ENCODE assay signal across 9 cellular contexts in the genomic region with DNA sequence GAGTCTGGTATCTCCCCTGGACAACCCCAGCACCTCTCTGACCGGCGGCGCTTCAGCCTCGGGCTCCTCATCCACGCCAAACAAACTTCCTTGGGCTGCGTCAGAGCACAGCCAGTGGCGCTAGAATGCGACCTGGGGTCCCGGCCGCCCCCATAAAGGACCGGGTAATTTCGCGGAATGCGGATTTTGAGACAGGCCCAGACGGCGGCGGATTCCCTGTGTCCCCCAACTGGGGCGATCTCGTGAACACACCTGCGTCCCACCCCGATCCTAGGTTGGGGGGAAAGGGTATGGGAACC. TPM values are rescaled to one million over a fixed set of nuclear protein-coding genes. Genes with fewer than 3 reads are reported as not detected.
DNase-seq lines count a peak whose midpoint lies in the region; ATAC-seq and TF ChIP-seq lines count a peak whose summit lies in the region.
"Had no signal": no experiment of that assay in that cellular context is flagged by ENCODE, and none has a peak within 500 bp of the region (broad histone marks: within the 10 kb centered on the region; RNA-seq: fewer than 3 reads in every experiment).

No MANE protein-coding gene starts in this region.

- intact Hi-C loops in left ventricle myocardium superior (cut with micrococcal nuclease) = no loop called here
- intact Hi-C loops in gastrocnemius medialis (cut with DNase I; ENCODE audit: low total_unique reads) = loop anchor here (5.0 kb wide), 6 partner anchors 40 to 230 kb away; partner anchors contain the start of gene FRS3

- no peaks in the 10 kb centered on the region for H3K9me3 ChIP-seq in gastrocnemius medialis
- H3K9me3 ChIP-seq: neutrophil had no signal

- H3K4me3 ChIP-seq in GM12865 (ENCODE audit: low read depth, low read length) = peak overlapping the region; percentile 85
- peak overlapping the region; percentile 58 to 82 (median 68) for H3K4me3 ChIP-seq in gastrocnemius medialis

- peaks cover 21 to 45% of the 10 kb centered on the region in 2 donors for H3K4me1 ChIP-seq in gastrocnemius medialis

- DNase-seq in GM12865 (ENCODE audit: low read depth) (no peak), WTC11 (ENCODE audit: low spot score) (no peak), left ventricle myocardium superior (peak; percentile 45), gastrocnemius medialis (no peak), occipital lobe (lab: John Stamatoyannopoulos, UW) (no peak), hippocampal formation (lab: John Stamatoyannopoulos, UW) (no peak)

- peaks cover 88% of the 10 kb centered on the region for H3K27me3 Mint-ChIP-seq in WTC11 (ENCODE audit: low read depth)

- in situ Hi-C loops in gastrocnemius medialis (cut with MboI; ENCODE audit: low sequenced_read_pairs in 4 of 4) = no loop called here

- no peak for ATAC-seq in WTC11
- ATAC-seq in left ventricle myocardium superior = no peak
- no peak for ATAC-seq in gastrocnemius medialis
- no peak for ATAC-seq in GM18858 (IDR thresholded peaks at IDR 0.05; ENCODE audit: unreplicated experiment)
- ATAC-seq in GM21619 (IDR thresholded peaks at IDR 0.05; ENCODE audit: unreplicated experiment) = no peak

- TF ChIP-seq CTCF in GM12865 (IDR thresholded peaks at IDR 0.05; ENCODE audit: insufficient read depth, low read depth, low read length, missing control alignments) = no peak
- TF ChIP-seq CTCF in WTC11 (IDR thresholded peaks at IDR 0.05) = no peak
- TF ChIP-seq CTCF in gastrocnemius medialis (IDR thresholded peaks at IDR 0.05 in 4 of 5, conservative IDR thresholded peaks at IDR 0.05 in 1 of 5) = no peak

- POLR2A ChIA-PET in WTC11 (lab: Charles Lee) = interaction anchor here (1.2 kb wide), 1 partner anchor 30 kb away, joined by 4 read pairs; no protein-coding TSS in a partner anchor

- no peak overlapping the region for H3K27ac Mint-ChIP-seq in WTC11

- H3K9me3 Mint-ChIP-seq in WTC11 = no peaks in the 10 kb centered on the region

- peak overlapping the region; percentile 90 for H3K4me3 Mint-ChIP-seq in WTC11

- TF ChIP-seq POLR2A in gastrocnemius medialis (IDR thresholded peaks at IDR 0.05) = no peak

- H3K27me3 ChIP-seq in gastrocnemius medialis = no peaks in the 10 kb centered on the region

- CTCF ChIA-PET in WTC11 (lab: Charles Lee) = interaction anchor here (0.6 to 1.3 kb wide), 7 partner anchors 37 to 240 kb away, joined by 3 to 9 read pairs (median 3); partner anchors contain the start of gene TOMM6

- H3K27ac ChIP-seq in gastrocnemius medialis = peak overlapping the region in 3 of 4 donors; percentile 72 to 89 (median 77)
- H3K27ac ChIP-seq: neutrophil had no signal

- no peaks in the 10 kb centered on the region for H3K36me3 Mint-ChIP-seq in WTC11

- H3K4me1 Mint-ChIP-seq in WTC11 = peaks cover 59% of the 10 kb centered on the region

- H3K36me3 ChIP-seq in gastrocnemius medialis = no peaks in the 10 kb centered on the region
- H3K36me3 ChIP-seq: neutrophil had no signal

TF ChIP-seq in WTC11, 78 proteins besides CTCF, POLR2A, EP300 and RAD21:
- no peak for TF ChIP-seq E2F5 (CRISPR knock-in tag; IDR thresholded peaks at IDR 0.05)
- no peak for TF ChIP-seq TEAD1 (CRISPR knock-in tag; IDR thresholded peaks at IDR 0.05)
- TF ChIP-seq, protein P1, sequence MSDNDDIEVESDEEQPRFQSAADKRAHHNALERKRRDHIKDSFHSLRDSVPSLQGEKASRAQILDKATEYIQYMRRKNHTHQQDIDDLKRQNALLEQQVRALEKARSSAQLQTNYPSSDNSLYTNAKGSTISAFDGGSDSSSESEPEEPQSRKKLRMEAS (CRISPR knock-in tag; IDR thresholded peaks at IDR 0.05) = peak; percentile 41; the same call in 1 of the 2 replicates
- no peak for TF ChIP-seq JUN (CRISPR knock-in tag; IDR thresholded peaks at IDR 0.05)

RNA-seq across cellular contexts. Expression of gene FOXP4, which starts 1.6 kb away (rescaled TPM):
- total RNA-seq in WTC11 (2021) (19.5 to 36.6 TPM (median 19.8 TPM) in 3 replicates), left ventricle myocardium superior (16.8 TPM), gastrocnemius medialis (10 to 100 TPM in 1 of 4 donors, 1 to 10 TPM in 3; 3.4 to 11.4 (median 6.5) TPM), occipital lobe (0.94 TPM)
